29 cellular contexts compared by ENCODE assay signal in genomic region chr15:78178056-78178455, GRCh38. TPM values are rescaled to one million over a fixed set of nuclear protein-coding genes. Genes with fewer than 3 reads are reported as not detected.
"Had no signal": no experiment of that assay in that cellular context is flagged by ENCODE, and none has a peak within 500 bp of the region (broad histone marks: within the 10 kb centered on the region; RNA-seq: fewer than 3 reads in every experiment).

No MANE protein-coding gene starts in this region.

- FAIRE-seq: TTC549 had no signal

- H3K27ac ChIP-seq: ascending aorta, breast epithelium, cardiac muscle cell, esophagus muscularis mucosa, foreskin keratinocyte, gastrocnemius medialis, heart left ventricle, VCaP had no signal

- H3K27me3 Mint-ChIP-seq: activated CD4-positive, alpha-beta memory T cell treated with anti-CD3 and anti-CD28 coated beads, Interleukin-2, amount 10 ng/mL, durations not matched to agents 7 days and 5 days; activated CD4-positive, alpha-beta T cell treated with anti-CD3 and anti-CD28 coated beads, Interleukin-2, amount 10 ng/mL, durations not matched to agents 7 days and 5 days; activated naive CD8-positive, alpha-beta T cell treated with anti-CD3 and anti-CD28 coated beads, Interleukin-2, amount 10 ng/mL, durations not matched to agents 7 days and 5 days; activated T-cell treated with anti-CD3 and anti-CD28 coated beads, Interleukin-2, amount 50 U/mL, for 24 hours; brain had no signal

- H3K4me1 Mint-ChIP-seq: brain had no signal

- DNase-seq: activated CD4-positive, alpha-beta T cell treated with anti-CD3 and anti-CD28 coated beads for 1 hour; activated gamma-delta T cell; activated T-cell treated with anti-CD3 and anti-CD28 coated beads for 4 hours; central memory CD4-positive, alpha-beta T cell; cortex of kidney; effector CD4-positive, alpha-beta T cell; effector memory CD8-positive, alpha-beta T cell; foreskin keratinocyte; T-helper 9 cell had no signal

- ATAC-seq: gastrocnemius medialis had no signal

- H3K9me3 ChIP-seq: ascending aorta, breast epithelium, esophagus muscularis mucosa, gastrocnemius medialis, heart left ventricle had no signal

- H3K4me3 Mint-ChIP-seq: activated CD4-positive, alpha-beta memory T cell treated with anti-CD3 and anti-CD28 coated beads, Interleukin-2, amount 10 ng/mL, durations not matched to agents 7 days and 5 days; activated CD4-positive, alpha-beta T cell treated with anti-CD3 and anti-CD28 coated beads, Interleukin-2, amount 10 ng/mL, durations not matched to agents 7 days and 5 days; activated naive CD4-positive, alpha-beta T cell treated with anti-CD3 and anti-CD28 coated beads, Interleukin-2, amount 10 ng/mL, durations not matched to agents 7 days and 5 days; activated naive CD8-positive, alpha-beta T cell treated with anti-CD3 and anti-CD28 coated beads, Interleukin-2, amount 10 ng/mL, durations not matched to agents 7 days and 5 days; activated T-cell treated with anti-CD3 and anti-CD28 coated beads, Interleukin-2, amount 50 U/mL, for 24 hours; activated T-cell treated with anti-CD3 and anti-CD28 coated beads, Interleukin-2, amount 50 U/mL, for 72 hours; brain; effector memory CD8-positive, alpha-beta T cell; T-helper 1 cell treated with Interleukin-12 subunit alpha and Interleukin-12 subunit beta and Interleukin-4 antibody, amounts not matched to agents 30 μg/mL and 1 μg/mL, for 36 hours; WTC11 had no signal

- H3K36me3 ChIP-seq: ascending aorta, breast epithelium, cardiac muscle cell, gastrocnemius medialis had no signal

- H3K36me3 Mint-ChIP-seq: WTC11 had no signal

- H3K27ac Mint-ChIP-seq: activated CD4-positive, alpha-beta memory T cell treated with anti-CD3 and anti-CD28 coated beads, Interleukin-2, amount 10 ng/mL, durations not matched to agents 7 days and 5 days; activated CD4-positive, alpha-beta T cell treated with anti-CD3 and anti-CD28 coated beads, Interleukin-2, amount 10 ng/mL, durations not matched to agents 7 days and 5 days; activated naive CD4-positive, alpha-beta T cell treated with anti-CD3 and anti-CD28 coated beads, Interleukin-2, amount 10 ng/mL, durations not matched to agents 7 days and 5 days; activated naive CD4-positive, alpha-beta T cell treated with anti-CD3 and anti-CD28 coated beads, Interleukin-2, amount 50 U/mL, for 72 hours; activated naive CD8-positive, alpha-beta T cell treated with anti-CD3 and anti-CD28 coated beads, Interleukin-2, amount 10 ng/mL, durations not matched to agents 7 days and 5 days; activated T-cell treated with anti-CD3 and anti-CD28 coated beads, Interleukin-2, amount 50 U/mL, for 24 hours; activated T-cell treated with anti-CD3 and anti-CD28 coated beads, Interleukin-2, amount 50 U/mL, for 72 hours; brain; effector memory CD8-positive, alpha-beta T cell; T-helper 1 cell treated with Interleukin-12 subunit alpha and Interleukin-12 subunit beta and Interleukin-4 antibody, amounts not matched to agents 30 μg/mL and 1 μg/mL, for 36 hours; WTC11 had no signal

- H3K27me3 ChIP-seq: ascending aorta, breast epithelium, cardiac muscle cell, esophagus muscularis mucosa, gastrocnemius medialis, heart left ventricle had no signal

- H3K4me1 ChIP-seq: ascending aorta, breast epithelium, esophagus muscularis mucosa, foreskin keratinocyte had no signal

- H3K9me3 Mint-ChIP-seq: activated CD4-positive, alpha-beta memory T cell treated with anti-CD3 and anti-CD28 coated beads, Interleukin-2, amount 10 ng/mL, durations not matched to agents 7 days and 5 days; activated naive CD4-positive, alpha-beta T cell treated with anti-CD3 and anti-CD28 coated beads, Interleukin-2, amount 10 ng/mL, durations not matched to agents 7 days and 5 days; activated naive CD4-positive, alpha-beta T cell treated with anti-CD3 and anti-CD28 coated beads, Interleukin-2, amount 50 U/mL, for 72 hours; activated naive CD8-positive, alpha-beta T cell treated with anti-CD3 and anti-CD28 coated beads, Interleukin-2, amount 10 ng/mL, durations not matched to agents 7 days and 5 days; activated T-cell treated with anti-CD3 and anti-CD28 coated beads, Interleukin-2, amount 50 U/mL, for 24 hours; activated T-cell treated with anti-CD3 and anti-CD28 coated beads, Interleukin-2, amount 50 U/mL, for 72 hours; brain; effector memory CD8-positive, alpha-beta T cell; T-helper 1 cell treated with Interleukin-12 subunit alpha and Interleukin-12 subunit beta and Interleukin-4 antibody, amounts not matched to agents 30 μg/mL and 1 μg/mL, for 36 hours; WTC11 had no signal

- H3K4me3 ChIP-seq: ascending aorta, breast epithelium, cardiac muscle cell, esophagus muscularis mucosa, gastrocnemius medialis, heart left ventricle had no signal

RNA-seq across cellular contexts. Expression of gene ACSBG1, which starts 56.3 kb away (rescaled TPM):
- total RNA-seq: activated CD4-positive, alpha-beta memory T cell treated with anti-CD3 and anti-CD28 coated beads, Interleukin-2, amount 10 ng/mL, durations not matched to agents 7 days and 5 days; activated CD4-positive, alpha-beta T cell treated with anti-CD3 and anti-CD28 coated beads, Interleukin-2, amount 10 ng/mL, durations not matched to agents 7 days and 5 days; activated naive CD4-positive, alpha-beta T cell treated with anti-CD3 and anti-CD28 coated beads, Interleukin-2, amount 50 U/mL, for 72 hours; ascending aorta; dermis blood vessel endothelial cell; foreskin keratinocyte; T-helper 2 cell treated with Interferon-gamma antibody and Interleukin-4, amounts not matched to agents 100 ng/mL and 5 ng/mL, for 36 hours had no signal
